ENCODE assay signal across 9 cellular contexts in genomic region chr4:111043286-111043685, GRCh38.
"Had no signal": no experiment of that assay in that cellular context is flagged by ENCODE, and none has a peak within 500 bp of the region (broad histone marks: within the 10 kb centered on the region; RNA-seq: fewer than 3 reads in every experiment).

No MANE protein-coding gene starts in this region.

- FAIRE-seq: H1, H54 had no signal

- H3K9me3 Mint-ChIP-seq: H9 had no signal

- H3K4me3 Mint-ChIP-seq: H9 had no signal

- H3K27ac Mint-ChIP-seq: H9 had no signal

- H3K9ac ChIP-seq: GM23248, KMS-11 had no signal

- H3K27ac ChIP-seq: GM23248, HL-60, KMS-11 had no signal

- H3K4me2 ChIP-seq: KMS-11 had no signal

- H3K4me3 ChIP-seq: GM23248 had no signal

- DNase-seq: GM23248, H9, HCEC 1CT, IMR-90, KBM-7 had no signal
